14 cellular contexts compared by ENCODE assay signal in genomic region chr6:40733290-40733689, GRCh38.
"Had no signal": no experiment of that assay in that cellular context is flagged by ENCODE, and none has a peak within 500 bp of the region (broad histone marks: within the 10 kb centered on the region; RNA-seq: fewer than 3 reads in every experiment).

No MANE protein-coding gene starts in this region.

- H3K36me3 ChIP-seq: suprapubic skin had no signal

- H3K27ac Mint-ChIP-seq: activated naive CD8-positive, alpha-beta T cell; dendritic cell treated with granulocyte-macrophage colony-stimulating factor and Interleukin-4, amounts not matched to agents 40 ng/mL and 50 ng/mL, for 4 days had no signal

- H3K27ac ChIP-seq: suprapubic skin had no signal

- H3K4me3 Mint-ChIP-seq: activated naive CD8-positive, alpha-beta T cell; activated T-cell treated with anti-CD3 and anti-CD28 coated beads, Interleukin-2, amount 50 U/mL, for 4 hours; dendritic cell treated with granulocyte-macrophage colony-stimulating factor and Interleukin-4, amounts not matched to agents 40 ng/mL and 50 ng/mL, for 4 days had no signal

- DNase-seq: activated CD4-positive, alpha-beta T cell treated with anti-CD3 and anti-CD28 coated beads for 1 hour; activated CD4-positive, alpha-beta T cell treated with anti-CD3 and anti-CD28 coated beads, Interleukin-2, amount 50 U/mL, for 48 hours; activated T-cell treated with anti-CD3 and anti-CD28 coated beads, Interleukin-2, amount 50 U/mL, for 4 hours; anterior cingulate cortex; erythroblast; head of caudate nucleus; left colon; stimulated activated CD4-positive, alpha-beta T cell treated with anti-CD3 and anti-CD28 coated beads, Interleukin-2, amount 100 ng/mL, for 48 hours; stimulated activated naive CD4-positive, alpha-beta T cell treated with Interleukin-2 at 50 U/mL for 16 hours; SW 1271; T-helper 9 cell had no signal

- H3K4me3 ChIP-seq: suprapubic skin had no signal

- H3K4me1 ChIP-seq: suprapubic skin had no signal

- H3K9me3 ChIP-seq: suprapubic skin had no signal

- H3K36me3 Mint-ChIP-seq: activated naive CD8-positive, alpha-beta T cell had no signal

- H3K9me3 Mint-ChIP-seq: activated T-cell treated with anti-CD3 and anti-CD28 coated beads, Interleukin-2, amount 50 U/mL, for 4 hours; dendritic cell treated with granulocyte-macrophage colony-stimulating factor and Interleukin-4, amounts not matched to agents 40 ng/mL and 50 ng/mL, for 4 days had no signal
